ENCODE assay signal across 24 cellular contexts in the genomic region with DNA sequence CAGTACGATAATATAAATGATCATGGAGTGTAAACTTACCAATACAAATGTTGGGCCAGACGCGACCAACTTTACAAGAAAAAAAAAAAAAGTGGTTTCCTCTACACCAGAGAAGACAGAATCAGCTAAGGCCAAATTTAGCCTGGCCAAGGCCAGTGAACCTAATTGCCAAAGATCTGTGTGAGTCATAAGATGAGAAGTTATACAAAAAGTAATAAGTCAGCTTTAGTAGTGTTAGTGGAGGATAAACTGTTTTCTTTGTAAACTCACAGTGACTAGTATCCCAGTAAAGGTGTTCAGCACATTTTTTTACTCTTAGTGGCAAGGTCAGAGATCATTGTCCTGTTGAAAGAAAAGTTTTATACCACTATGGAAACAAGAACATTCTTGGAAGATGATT.
A peak's percentile ranks its signal among the peaks of the same experiment; 100 is the strongest.
DNase-seq lines count a peak whose midpoint lies in the region; ATAC-seq and TF ChIP-seq lines count a peak whose summit lies in the region.
"Had no signal": no experiment of that assay in that cellular context is flagged by ENCODE, and none has a peak within 500 bp of the region (broad histone marks: within the 10 kb centered on the region; RNA-seq: fewer than 3 reads in every experiment).

No MANE protein-coding gene starts in this region.

- ATAC-seq in RWPE2 (ENCODE audit: low read depth): peak; percentile 97
- no peak for ATAC-seq in HG02623 (IDR thresholded peaks at IDR 0.05; ENCODE audit: unreplicated experiment)
- no peak for ATAC-seq in HG02840 (IDR thresholded peaks at IDR 0.05; ENCODE audit: low FRiP score, unreplicated experiment)
- ATAC-seq: body of pancreas, pancreas had no signal

- H3K27ac Mint-ChIP-seq in T-helper 2 cell treated with Interferon-gamma antibody and Interleukin-4, amounts not matched to agents 5 μg/mL and 100 μg/mL, for 36 hours: no peak overlapping the region
- H3K27ac Mint-ChIP-seq: dendritic cell treated with granulocyte-macrophage colony-stimulating factor and Interleukin-4, amounts not matched to agents 40 ng/mL and 50 ng/mL, for 4 days; naive B cell had no signal

- H3K4me1 ChIP-seq in RWPE2 (ENCODE audit: insufficient read depth, poor library complexity, severe bottlenecking): peaks cover 7% of the 10 kb centered on the region
- H3K4me1 ChIP-seq: body of pancreas, pancreas, Peyer's patch, vagina had no signal

- no peak for TF ChIP-seq CTCF in RWPE2 (IDR thresholded peaks at IDR 0.05; ENCODE audit: poor library complexity, severe bottlenecking)
- no peak for TF ChIP-seq CTCF in epithelial cell of esophagus (IDR thresholded peaks at IDR 0.05; ENCODE audit: insufficient read depth, low read depth, low read length, missing control alignments)
- no peak for TF ChIP-seq CTCF in retinal pigment epithelial cell (conservative IDR thresholded peaks at IDR 0.05; ENCODE audit: low read depth, low read length)

- H3K9me3 Mint-ChIP-seq in T-helper 2 cell treated with Interferon-gamma antibody and Interleukin-4, amounts not matched to agents 5 μg/mL and 100 μg/mL, for 36 hours: peaks cover 3% of the 10 kb centered on the region

- peak overlapping the region; percentile 33 for H3K27ac ChIP-seq in RWPE2 (ENCODE audit: poor library complexity, severe bottlenecking)
- H3K27ac ChIP-seq: body of pancreas, pancreas, Peyer's patch, skin epidermis, vagina had no signal

- H3K27me3 ChIP-seq in RWPE2 (ENCODE audit: insufficient read depth, poor library complexity, severe bottlenecking): no peaks in the 10 kb centered on the region
- H3K27me3 ChIP-seq: body of pancreas, pancreas, Peyer's patch, vagina had no signal

- no peaks in the 10 kb centered on the region for H3K36me3 ChIP-seq in RWPE2 (ENCODE audit: low read depth)
- H3K36me3 ChIP-seq: pancreas, Peyer's patch, vagina had no signal

- no peaks in the 10 kb centered on the region for H3K36me3 Mint-ChIP-seq in T-helper 2 cell treated with Interferon-gamma antibody and Interleukin-4, amounts not matched to agents 5 μg/mL and 100 μg/mL, for 36 hours (ENCODE audit: low read depth)
- H3K36me3 Mint-ChIP-seq: naive B cell had no signal

- no peak overlapping the region for H3K4me3 Mint-ChIP-seq in T-helper 2 cell treated with Interferon-gamma antibody and Interleukin-4, amounts not matched to agents 5 μg/mL and 100 μg/mL, for 36 hours
- H3K4me3 Mint-ChIP-seq: dendritic cell treated with granulocyte-macrophage colony-stimulating factor and Interleukin-4, amounts not matched to agents 40 ng/mL and 50 ng/mL, for 4 days; naive B cell had no signal

- no peaks in the 10 kb centered on the region for H3K9me3 ChIP-seq in RWPE2 (ENCODE audit: severe bottlenecking)
- H3K9me3 ChIP-seq: body of pancreas, pancreas, Peyer's patch, vagina had no signal

- H3K27me3 Mint-ChIP-seq in T-helper 2 cell treated with Interferon-gamma antibody and Interleukin-4, amounts not matched to agents 5 μg/mL and 100 μg/mL, for 36 hours (ENCODE audit: low read depth): no peaks in the 10 kb centered on the region
- H3K27me3 Mint-ChIP-seq: dendritic cell treated with granulocyte-macrophage colony-stimulating factor and Interleukin-4, amounts not matched to agents 40 ng/mL and 50 ng/mL, for 4 days; naive B cell had no signal

- peak; percentile 14 for DNase-seq in HPDE6-E6E7 (ENCODE audit: extremely low spot score)
- no peak for DNase-seq in RWPE2 (ENCODE audit: low spot score)
- DNase-seq in epithelial cell of esophagus (ENCODE audit: low read depth): peak; percentile 16
- DNase-seq in retinal pigment epithelial cell (ENCODE audit: low read depth): peak; percentile 35
- no peak for DNase-seq in T-helper 2 cell treated with Interferon-gamma antibody and Interleukin-4, amounts not matched to agents 5 μg/mL and 100 μg/mL, for 36 hours (ENCODE audit: low spot score)
- DNase-seq in activated gamma-delta T cell (lab: John Stamatoyannopoulos, UW): no peak
- DNase-seq: activated CD4-positive, alpha-beta T cell treated with anti-CD3 and anti-CD28 coated beads, Interleukin-2, amount 50 U/mL, for 4 hours; activated naive CD4-positive, alpha-beta T cell treated with Interleukin-2 at 50 U/mL for 16 hours; activated T-cell treated with anti-CD3 and anti-CD28 coated beads for 4 hours; body of pancreas; erythroblast; Karpas-422; naive B cell; NCI-H1417 treated with DMSO at 0.1 percent for 48 hours; NCI-H2171; pancreas; Peyer's patch; stimulated activated CD4-positive, alpha-beta T cell treated with anti-CD3 and anti-CD28 coated beads, Interleukin-4, amount 100 ng/mL, for 24 hours had no signal

- no peak overlapping the region for H3K4me3 ChIP-seq in RWPE2 (ENCODE audit: severe bottlenecking)
- no peak overlapping the region for H3K4me3 ChIP-seq in epithelial cell of esophagus (ENCODE audit: low read length)
- H3K4me3 ChIP-seq in retinal pigment epithelial cell (ENCODE audit: low read length): no peak overlapping the region
- H3K4me3 ChIP-seq: body of pancreas, lung, pancreas, Peyer's patch, skin epidermis, vagina had no signal

- H3K4me1 Mint-ChIP-seq in T-helper 2 cell treated with Interferon-gamma antibody and Interleukin-4, amounts not matched to agents 5 μg/mL and 100 μg/mL, for 36 hours (ENCODE audit: low read depth): no peaks in the 10 kb centered on the region
- H3K4me1 Mint-ChIP-seq: naive B cell had no signal

Comparison
In these comparisons a context has a peak if more than half of its experiments do, and no peak if none do; other contexts are left out.
1. DNase-seq: peak in HPDE6-E6E7 (single experiment), epithelial cell of esophagus (single experiment) and retinal pigment epithelial cell (single experiment); none in RWPE2 (single experiment), T-helper 2 cell treated with Interferon-gamma antibody and Interleukin-4, amounts not matched to agents 5 μg/mL and 100 μg/mL, for 36 hours (single experiment) and activated gamma-delta T cell (single experiment).